Comparison of ENCODE assay signal across 13 cellular contexts in genomic region chr21:38308785-38309119, GRCh38. TPM values are rescaled to one million over a fixed set of nuclear protein-coding genes. Genes with fewer than 3 reads are reported as not detected.
DNase-seq lines count a peak whose midpoint lies in the region; ATAC-seq and TF ChIP-seq lines count a peak whose summit lies in the region.
"Had no signal": no experiment of that assay in that cellular context is flagged by ENCODE, and none has a peak within 500 bp of the region (broad histone marks: within the 10 kb centered on the region; RNA-seq: fewer than 3 reads in every experiment).

No MANE protein-coding gene starts in this region.

- H3K27ac ChIP-seq in left lung (peak overlapping the region; percentile 72 to 76), skeletal muscle tissue (ENCODE audit: low read depth, low read length) (peak overlapping the region; percentile 30), upper lobe of right lung (peak overlapping the region; percentile 59)

- H3K4me1 ChIP-seq in adipocyte (ENCODE audit: control insufficient read depth, insufficient read depth, low read length), result peaks cover 78% of the 10 kb centered on the region
- peaks cover 46 to 77% of the 10 kb centered on the region in 2 donors for H3K4me1 ChIP-seq in left lung
- peaks cover 0 to 5% (median 2%) of the 10 kb centered on the region in 3 donors for H3K4me1 ChIP-seq in skeletal muscle tissue (ENCODE audit: control insufficient read depth in 3 of 3, insufficient read depth in 3 of 3, low read length in 3 of 3)
- peaks cover 48% of the 10 kb centered on the region for H3K4me1 ChIP-seq in upper lobe of right lung

- no peaks in the 10 kb centered on the region for H3K9me3 ChIP-seq in adipocyte (ENCODE audit: control insufficient read depth, low read length)
- H3K9me3 ChIP-seq in left lung, result no peaks in the 10 kb centered on the region
- H3K9me3 ChIP-seq in skeletal muscle tissue (ENCODE audit: control insufficient read depth in 3 of 3, low read length in 3 of 3), result no peaks in the 10 kb centered on the region
- H3K9me3 ChIP-seq in upper lobe of right lung, result no peaks in the 10 kb centered on the region

- DNase-seq in adipocyte (ENCODE audit: low read depth) (no peak), left lung (no peak), upper lobe of right lung (no peak), SHP77 (lab: John Stamatoyannopoulos, UW) (no peak), posterior vena cava (ENCODE audit: low spot score) (no peak), GM19240 (ENCODE audit: insufficient read length, low spot score) (no peak)
- DNase-seq: DMS 273 treated with DMSO at 0.1 percent for 48 hours, NCI-H1436, NCI-H2081, NCI-H524 had no signal

- ATAC-seq in left lung (peak; percentile 0), upper lobe of right lung (no peak)
- ATAC-seq: GM23338 had no signal

- H3K4me3 ChIP-seq in adipocyte (ENCODE audit: low read length), result no peak overlapping the region
- H3K4me3 ChIP-seq in left lung, result no peak overlapping the region
- H3K4me3 ChIP-seq in skeletal muscle tissue (ENCODE audit: low read length in 3 of 3), result no peak overlapping the region
- no peak overlapping the region for H3K4me3 ChIP-seq in upper lobe of right lung
- H3K4me3 ChIP-seq: BLaER1 treated with 17β-estradiol and CSF1 and Interleukin-3, amounts not matched to agents 10 nM and 100 nM; GM23338 had no signal

- H3K36me3 ChIP-seq in adipocyte (ENCODE audit: control insufficient read depth, insufficient read depth, low read length, severe bottlenecking) (no peaks in the 10 kb centered on the region), left lung (no peaks in the 10 kb centered on the region), skeletal muscle tissue (ENCODE audit: control insufficient read depth in 3 of 3, insufficient read depth in 3 of 3, low read length in 3 of 3) (no peaks in the 10 kb centered on the region), upper lobe of right lung (no peaks in the 10 kb centered on the region)
- H3K36me3 ChIP-seq: BLaER1 treated with 17β-estradiol and CSF1 and Interleukin-3, amounts not matched to agents 10 nM and 100 nM had no signal

- H3K27me3 ChIP-seq in adipocyte (replicated peaks; ENCODE audit: control insufficient read depth, insufficient read depth, low read length), result no peaks in the 10 kb centered on the region
- no peaks in the 10 kb centered on the region for H3K27me3 ChIP-seq in left lung
- peaks cover 0 to 2% (median 0%) of the 10 kb centered on the region in 3 donors for H3K27me3 ChIP-seq in skeletal muscle tissue (ENCODE audit: control insufficient read depth in 3 of 3, insufficient read depth in 3 of 3, low read length in 3 of 3)
- no peaks in the 10 kb centered on the region for H3K27me3 ChIP-seq in upper lobe of right lung

- TF ChIP-seq CTCF in left lung (IDR thresholded peaks at IDR 0.05), result no peak
- no peak for TF ChIP-seq CTCF in upper lobe of right lung (IDR thresholded peaks at IDR 0.05)

- intact Hi-C loops in left lung (cut with DNase I), result no loop called here
- intact Hi-C loops in upper lobe of right lung (cut with DNase I), result no loop called here
- intact Hi-C loops in posterior vena cava (cut with DNase I), result no loop called here

- peak overlapping the region; percentile 71 for H3K9ac ChIP-seq in adipocyte (ENCODE audit: low read length)
- H3K9ac ChIP-seq in skeletal muscle tissue (ENCODE audit: low read depth in 1 of 3, low read length in 3 of 3), result no peak overlapping the region
- H3K9ac ChIP-seq: BLaER1 treated with 17β-estradiol and CSF1 and Interleukin-3, amounts not matched to agents 10 nM and 100 nM had no signal

RNA-seq across cellular contexts. Expression of gene KCNJ15, which starts 52.0 kb away (rescaled TPM):
- total RNA-seq in left lung, result 100 to 1,000 TPM in 1 of 2 donors, 10 to 100 TPM in 1; 87.3 to 103 TPM
- total RNA-seq in skeletal muscle tissue, result 0.52 TPM
- 80.1 TPM for total RNA-seq in upper lobe of right lung
- total RNA-seq in posterior vena cava, result 1 to 10 TPM; 2.3 to 3.4 TPM
- total RNA-seq: GM23338 had no signal

Comparison
In these comparisons a context has a peak if more than half of its experiments do, and no peak if none do; other contexts are left out.
1. RNA of gene KCNJ15, which starts 52.0 kb away (total RNA-seq): 87.3 to 103 TPM in left lung and 80.1 TPM in upper lobe of right lung (single experiment); 2.3 to 3.4 TPM in posterior vena cava and 0.52 TPM in skeletal muscle tissue (single experiment); every median in the first group is over 10 times any median in the second.
2. Peak in every context shown above with its lines, with median percentiles within 50 percentile points of each other: H3K27ac ChIP-seq.